ENCODE assay signal across 3 cellular contexts in the genomic region with DNA sequence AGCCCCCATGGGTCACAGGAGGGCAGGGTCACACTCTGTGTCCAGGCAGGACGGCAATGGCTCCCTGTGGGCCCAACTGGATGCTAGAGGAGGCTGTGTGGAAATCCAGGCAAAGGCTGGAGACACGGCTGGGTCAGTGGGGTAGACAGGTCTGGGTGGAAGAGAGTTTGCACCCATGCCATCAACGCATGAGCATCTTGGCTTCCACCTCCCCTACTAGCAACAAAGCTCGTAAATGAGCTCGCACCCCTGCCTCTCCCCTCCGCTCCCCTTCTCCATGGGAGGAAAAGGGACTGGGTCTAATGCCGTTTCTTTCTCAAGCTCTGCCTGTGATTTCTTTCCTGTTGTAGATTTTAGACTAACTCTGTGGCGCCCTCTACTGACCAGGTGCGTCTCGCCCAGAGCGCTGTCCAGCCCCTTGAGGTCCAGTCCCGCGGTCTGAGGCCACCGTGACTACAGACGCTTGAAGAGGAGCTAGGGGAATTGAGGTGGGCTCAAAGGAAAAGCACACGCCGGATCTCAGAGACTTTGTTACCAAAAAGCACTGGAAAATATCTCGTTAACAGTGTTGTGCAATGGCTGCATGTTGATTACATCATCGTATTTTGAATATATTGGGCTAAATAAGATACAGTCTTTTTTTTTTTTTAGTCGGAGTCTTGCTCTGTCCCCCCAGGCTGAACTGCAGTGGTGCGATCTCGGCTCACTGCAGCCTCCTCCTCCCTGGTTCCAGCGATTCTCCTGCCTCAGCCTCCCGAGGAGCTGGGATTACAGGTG.
TF ChIP-seq lines count a peak whose summit lies in the region.

No MANE protein-coding gene starts in this region.

TF ChIP-seq in SK-N-SH, 30 proteins besides CTCF, POLR2A, EP300 and RAD21:
- no peak for TF ChIP-seq FOXM1 (IDR thresholded peaks at IDR 0.05; ENCODE audit: low read depth)
- TF ChIP-seq NRF1 (IDR thresholded peaks at IDR 0.05; ENCODE audit: low read depth, low read length), result no peak
- TF ChIP-seq, protein P1, sequence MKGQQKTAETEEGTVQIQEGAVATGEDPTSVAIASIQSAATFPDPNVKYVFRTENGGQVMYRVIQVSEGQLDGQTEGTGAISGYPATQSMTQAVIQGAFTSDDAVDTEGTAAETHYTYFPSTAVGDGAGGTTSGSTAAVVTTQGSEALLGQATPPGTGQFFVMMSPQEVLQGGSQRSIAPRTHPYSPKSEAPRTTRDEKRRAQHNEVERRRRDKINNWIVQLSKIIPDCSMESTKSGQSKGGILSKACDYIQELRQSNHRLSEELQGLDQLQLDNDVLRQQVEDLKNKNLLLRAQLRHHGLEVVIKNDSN (IDR thresholded peaks at IDR 0.05; ENCODE audit: borderline replicate concordance, low read depth), result no peak
- no peak for TF ChIP-seq RFX5 (IDR thresholded peaks at IDR 0.05; ENCODE audit: low read length)
- no peak for TF ChIP-seq MXI1 (IDR thresholded peaks at IDR 0.05; ENCODE audit: low read depth, low read length)
- TF ChIP-seq, protein P2, sequence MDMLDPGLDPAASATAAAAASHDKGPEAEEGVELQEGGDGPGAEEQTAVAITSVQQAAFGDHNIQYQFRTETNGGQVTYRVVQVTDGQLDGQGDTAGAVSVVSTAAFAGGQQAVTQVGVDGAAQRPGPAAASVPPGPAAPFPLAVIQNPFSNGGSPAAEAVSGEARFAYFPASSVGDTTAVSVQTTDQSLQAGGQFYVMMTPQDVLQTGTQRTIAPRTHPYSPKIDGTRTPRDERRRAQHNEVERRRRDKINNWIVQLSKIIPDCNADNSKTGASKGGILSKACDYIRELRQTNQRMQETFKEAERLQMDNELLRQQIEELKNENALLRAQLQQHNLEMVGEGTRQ (IDR thresholded peaks at IDR 0.05; ENCODE audit: borderline replicate concordance, low read depth, low read length), result no peak
- TF ChIP-seq, protein P3, sequence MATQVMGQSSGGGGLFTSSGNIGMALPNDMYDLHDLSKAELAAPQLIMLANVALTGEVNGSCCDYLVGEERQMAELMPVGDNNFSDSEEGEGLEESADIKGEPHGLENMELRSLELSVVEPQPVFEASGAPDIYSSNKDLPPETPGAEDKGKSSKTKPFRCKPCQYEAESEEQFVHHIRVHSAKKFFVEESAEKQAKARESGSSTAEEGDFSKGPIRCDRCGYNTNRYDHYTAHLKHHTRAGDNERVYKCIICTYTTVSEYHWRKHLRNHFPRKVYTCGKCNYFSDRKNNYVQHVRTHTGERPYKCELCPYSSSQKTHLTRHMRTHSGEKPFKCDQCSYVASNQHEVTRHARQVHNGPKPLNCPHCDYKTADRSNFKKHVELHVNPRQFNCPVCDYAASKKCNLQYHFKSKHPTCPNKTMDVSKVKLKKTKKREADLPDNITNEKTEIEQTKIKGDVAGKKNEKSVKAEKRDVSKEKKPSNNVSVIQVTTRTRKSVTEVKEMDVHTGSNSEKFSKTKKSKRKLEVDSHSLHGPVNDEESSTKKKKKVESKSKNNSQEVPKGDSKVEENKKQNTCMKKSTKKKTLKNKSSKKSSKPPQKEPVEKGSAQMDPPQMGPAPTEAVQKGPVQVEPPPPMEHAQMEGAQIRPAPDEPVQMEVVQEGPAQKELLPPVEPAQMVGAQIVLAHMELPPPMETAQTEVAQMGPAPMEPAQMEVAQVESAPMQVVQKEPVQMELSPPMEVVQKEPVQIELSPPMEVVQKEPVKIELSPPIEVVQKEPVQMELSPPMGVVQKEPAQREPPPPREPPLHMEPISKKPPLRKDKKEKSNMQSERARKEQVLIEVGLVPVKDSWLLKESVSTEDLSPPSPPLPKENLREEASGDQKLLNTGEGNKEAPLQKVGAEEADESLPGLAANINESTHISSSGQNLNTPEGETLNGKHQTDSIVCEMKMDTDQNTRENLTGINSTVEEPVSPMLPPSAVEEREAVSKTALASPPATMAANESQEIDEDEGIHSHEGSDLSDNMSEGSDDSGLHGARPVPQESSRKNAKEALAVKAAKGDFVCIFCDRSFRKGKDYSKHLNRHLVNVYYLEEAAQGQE (IDR thresholded peaks at IDR 0.05; ENCODE audit: low read depth, low read length), result no peak
- TF ChIP-seq SMC3 (IDR thresholded peaks at IDR 0.05; ENCODE audit: low read depth, low read length), result no peak

TF ChIP-seq in SK-N-SH treated with all-trans-retinoic acid at 6 μM for 48 hours, 23 proteins besides CTCF, POLR2A, EP300 and RAD21:
- TF ChIP-seq ARNTL (CRISPR knock-in tag; IDR thresholded peaks at IDR 0.05; ENCODE audit: borderline replicate concordance, low read depth) (no peak), SNAI2 (CRISPR knock-in tag; IDR thresholded peaks at IDR 0.05) (no peak), PPARA (CRISPR knock-in tag; IDR thresholded peaks at IDR 0.05; ENCODE audit: borderline replicate concordance) (no peak), BACH2 (CRISPR knock-in tag; IDR thresholded peaks at IDR 0.05; ENCODE audit: borderline replicate concordance) (no peak), ESRRG (CRISPR knock-in tag; IDR thresholded peaks at IDR 0.05) (no peak), TOX (CRISPR knock-in tag; IDR thresholded peaks at IDR 0.05; ENCODE audit: borderline replicate concordance) (no peak), ZC3H10 (CRISPR knock-in tag; IDR thresholded peaks at IDR 0.05) (no peak), ZNF8 (CRISPR knock-in tag; IDR thresholded peaks at IDR 0.05) (no peak), OSR1 (CRISPR knock-in tag; IDR thresholded peaks at IDR 0.05) (no peak), ZNF565 (CRISPR knock-in tag; conservative IDR thresholded peaks at IDR 0.05; ENCODE audit: low read depth) (no peak), RARB (CRISPR knock-in tag; IDR thresholded peaks at IDR 0.05) (no peak)
- TF ChIP-seq, protein P4, sequence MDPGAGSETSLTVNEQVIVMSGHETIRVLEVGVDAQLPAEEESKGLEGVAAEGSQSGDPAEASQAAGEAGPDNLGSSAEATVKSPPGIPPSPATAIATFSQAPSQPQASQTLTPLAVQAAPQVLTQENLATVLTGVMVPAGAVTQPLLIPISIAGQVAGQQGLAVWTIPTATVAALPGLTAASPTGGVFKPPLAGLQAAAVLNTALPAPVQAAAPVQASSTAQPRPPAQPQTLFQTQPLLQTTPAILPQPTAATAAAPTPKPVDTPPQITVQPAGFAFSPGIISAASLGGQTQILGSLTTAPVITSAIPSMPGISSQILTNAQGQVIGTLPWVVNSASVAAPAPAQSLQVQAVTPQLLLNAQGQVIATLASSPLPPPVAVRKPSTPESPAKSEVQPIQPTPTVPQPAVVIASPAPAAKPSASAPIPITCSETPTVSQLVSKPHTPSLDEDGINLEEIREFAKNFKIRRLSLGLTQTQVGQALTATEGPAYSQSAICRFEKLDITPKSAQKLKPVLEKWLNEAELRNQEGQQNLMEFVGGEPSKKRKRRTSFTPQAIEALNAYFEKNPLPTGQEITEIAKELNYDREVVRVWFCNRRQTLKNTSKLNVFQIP (CRISPR knock-in tag; IDR thresholded peaks at IDR 0.05; ENCODE audit: borderline replicate concordance, low read depth), result no peak
- TF ChIP-seq, protein P5, sequence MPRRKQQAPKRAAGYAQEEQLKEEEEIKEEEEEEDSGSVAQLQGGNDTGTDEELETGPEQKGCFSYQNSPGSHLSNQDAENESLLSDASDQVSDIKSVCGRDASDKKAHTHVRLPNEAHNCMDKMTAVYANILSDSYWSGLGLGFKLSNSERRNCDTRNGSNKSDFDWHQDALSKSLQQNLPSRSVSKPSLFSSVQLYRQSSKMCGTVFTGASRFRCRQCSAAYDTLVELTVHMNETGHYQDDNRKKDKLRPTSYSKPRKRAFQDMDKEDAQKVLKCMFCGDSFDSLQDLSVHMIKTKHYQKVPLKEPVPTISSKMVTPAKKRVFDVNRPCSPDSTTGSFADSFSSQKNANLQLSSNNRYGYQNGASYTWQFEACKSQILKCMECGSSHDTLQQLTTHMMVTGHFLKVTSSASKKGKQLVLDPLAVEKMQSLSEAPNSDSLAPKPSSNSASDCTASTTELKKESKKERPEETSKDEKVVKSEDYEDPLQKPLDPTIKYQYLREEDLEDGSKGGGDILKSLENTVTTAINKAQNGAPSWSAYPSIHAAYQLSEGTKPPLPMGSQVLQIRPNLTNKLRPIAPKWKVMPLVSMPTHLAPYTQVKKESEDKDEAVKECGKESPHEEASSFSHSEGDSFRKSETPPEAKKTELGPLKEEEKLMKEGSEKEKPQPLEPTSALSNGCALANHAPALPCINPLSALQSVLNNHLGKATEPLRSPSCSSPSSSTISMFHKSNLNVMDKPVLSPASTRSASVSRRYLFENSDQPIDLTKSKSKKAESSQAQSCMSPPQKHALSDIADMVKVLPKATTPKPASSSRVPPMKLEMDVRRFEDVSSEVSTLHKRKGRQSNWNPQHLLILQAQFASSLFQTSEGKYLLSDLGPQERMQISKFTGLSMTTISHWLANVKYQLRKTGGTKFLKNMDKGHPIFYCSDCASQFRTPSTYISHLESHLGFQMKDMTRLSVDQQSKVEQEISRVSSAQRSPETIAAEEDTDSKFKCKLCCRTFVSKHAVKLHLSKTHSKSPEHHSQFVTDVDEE (CRISPR knock-in tag; IDR thresholded peaks at IDR 0.05), result no peak
- TF ChIP-seq, protein P6, sequence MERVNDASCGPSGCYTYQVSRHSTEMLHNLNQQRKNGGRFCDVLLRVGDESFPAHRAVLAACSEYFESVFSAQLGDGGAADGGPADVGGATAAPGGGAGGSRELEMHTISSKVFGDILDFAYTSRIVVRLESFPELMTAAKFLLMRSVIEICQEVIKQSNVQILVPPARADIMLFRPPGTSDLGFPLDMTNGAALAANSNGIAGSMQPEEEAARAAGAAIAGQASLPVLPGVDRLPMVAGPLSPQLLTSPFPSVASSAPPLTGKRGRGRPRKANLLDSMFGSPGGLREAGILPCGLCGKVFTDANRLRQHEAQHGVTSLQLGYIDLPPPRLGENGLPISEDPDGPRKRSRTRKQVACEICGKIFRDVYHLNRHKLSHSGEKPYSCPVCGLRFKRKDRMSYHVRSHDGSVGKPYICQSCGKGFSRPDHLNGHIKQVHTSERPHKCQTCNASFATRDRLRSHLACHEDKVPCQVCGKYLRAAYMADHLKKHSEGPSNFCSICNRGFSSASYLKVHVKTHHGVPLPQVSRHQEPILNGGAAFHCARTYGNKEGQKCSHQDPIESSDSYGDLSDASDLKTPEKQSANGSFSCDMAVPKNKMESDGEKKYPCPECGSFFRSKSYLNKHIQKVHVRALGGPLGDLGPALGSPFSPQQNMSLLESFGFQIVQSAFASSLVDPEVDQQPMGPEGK (CRISPR knock-in tag; IDR thresholded peaks at IDR 0.05; ENCODE audit: borderline replicate concordance), result no peak
TF ChIP-seq in SK-N-SH treated with all-trans-retinoic acid at 6 μM for 48 hours: peak in this region for 0.

TF ChIP-seq in H1, 55 proteins besides CTCF, POLR2A, EP300 and RAD21 (continues in another document):
- TF ChIP-seq, protein P7, sequence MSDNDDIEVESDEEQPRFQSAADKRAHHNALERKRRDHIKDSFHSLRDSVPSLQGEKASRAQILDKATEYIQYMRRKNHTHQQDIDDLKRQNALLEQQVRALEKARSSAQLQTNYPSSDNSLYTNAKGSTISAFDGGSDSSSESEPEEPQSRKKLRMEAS (IDR thresholded peaks at IDR 0.05), result no peak
- TF ChIP-seq, protein P8, sequence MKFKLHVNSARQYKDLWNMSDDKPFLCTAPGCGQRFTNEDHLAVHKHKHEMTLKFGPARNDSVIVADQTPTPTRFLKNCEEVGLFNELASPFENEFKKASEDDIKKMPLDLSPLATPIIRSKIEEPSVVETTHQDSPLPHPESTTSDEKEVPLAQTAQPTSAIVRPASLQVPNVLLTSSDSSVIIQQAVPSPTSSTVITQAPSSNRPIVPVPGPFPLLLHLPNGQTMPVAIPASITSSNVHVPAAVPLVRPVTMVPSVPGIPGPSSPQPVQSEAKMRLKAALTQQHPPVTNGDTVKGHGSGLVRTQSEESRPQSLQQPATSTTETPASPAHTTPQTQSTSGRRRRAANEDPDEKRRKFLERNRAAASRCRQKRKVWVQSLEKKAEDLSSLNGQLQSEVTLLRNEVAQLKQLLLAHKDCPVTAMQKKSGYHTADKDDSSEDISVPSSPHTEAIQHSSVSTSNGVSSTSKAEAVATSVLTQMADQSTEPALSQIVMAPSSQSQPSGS (IDR thresholded peaks at IDR 0.05; ENCODE audit: low read length), result no peak
- TF ChIP-seq, protein P2 (IDR thresholded peaks at IDR 0.05; ENCODE audit: low read length), result no peak
- TF ChIP-seq TAF7 (optimal IDR thresholded peaks at IDR 0.05; ENCODE audit: borderline replicate concordance, low read depth, low read length) (no peak), KDM5A (IDR thresholded peaks at IDR 0.05; ENCODE audit: low read length) (no peak), RFX5 (IDR thresholded peaks at IDR 0.05; ENCODE audit: borderline replicate concordance, low read depth, low read length) (no peak), EGR1 (IDR thresholded peaks at IDR 0.05; ENCODE audit: borderline replicate concordance, low read depth, low read length) (no peak), BACH1 (IDR thresholded peaks at IDR 0.05; ENCODE audit: low read length) (no peak)
